In the genomic region with DNA sequence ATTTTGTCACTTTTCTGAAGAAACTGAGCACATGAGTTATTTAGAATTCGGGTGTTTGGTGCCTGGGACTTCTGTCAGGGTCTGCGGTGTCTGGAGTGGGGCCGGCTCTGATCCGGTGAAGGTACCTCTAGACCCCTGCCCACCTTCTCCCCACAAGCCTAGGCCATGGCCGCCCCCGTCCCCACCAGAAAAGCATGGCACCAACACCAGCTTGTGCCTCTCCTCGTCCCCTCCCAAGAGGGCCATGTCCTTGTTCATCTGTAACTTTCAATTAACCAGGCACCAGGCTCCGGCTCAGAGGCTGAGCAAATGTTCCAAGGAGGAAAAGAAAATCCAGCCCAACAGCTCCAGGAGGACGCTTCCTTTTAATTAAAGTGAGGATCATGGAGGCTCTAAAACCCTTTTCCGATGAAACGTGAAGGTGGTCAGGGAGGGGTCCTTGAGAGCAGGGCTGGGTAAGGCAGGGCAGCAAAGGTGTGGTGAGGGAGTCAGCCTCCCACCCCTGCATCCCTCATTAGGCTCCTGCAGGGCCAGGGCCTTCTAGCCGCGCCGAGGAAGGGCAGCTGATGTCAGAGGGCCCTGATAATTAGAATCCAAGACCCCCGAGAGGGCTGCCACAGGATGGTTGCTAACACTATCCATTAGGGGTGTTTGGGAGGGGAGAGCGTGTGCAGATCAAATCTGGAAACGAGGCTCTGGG, we compare ENCODE assay signal across 33 cellular contexts.
"Had no signal": no experiment of that assay in that cellular context is flagged by ENCODE, and none has a peak within 500 bp of the region (broad histone marks: within the 10 kb centered on the region; RNA-seq: fewer than 3 reads in every experiment).

No MANE protein-coding gene starts in this region.

- H3K27ac ChIP-seq: adrenal gland, ascending aorta, body of pancreas, brain microvascular endothelial cell, breast epithelium, cardiac muscle cell had no signal

- DNase-seq: activated effector memory CD4-positive, alpha-beta T cell treated with anti-CD3 and anti-CD28 coated beads, Interleukin-2, amount 50 U/mL, for 16 hours; activated effector memory CD4-positive, alpha-beta T cell treated with Interleukin-2 at 50 U/mL for 16 hours; activated gamma-delta T cell; activated gamma-delta T cell treated with Interleukin-2 at 50 U/mL for 16 hours; activated naive CD4-positive, alpha-beta T cell; activated naive CD4-positive, alpha-beta T cell treated with anti-CD3 and anti-CD28 coated beads for 36 hours; activated naive CD4-positive, alpha-beta T cell treated with anti-CD3 and anti-CD28 coated beads, Interleukin-2, amount 10 ng/mL, durations not matched to agents 7 days and 5 days; activated naive CD4-positive, alpha-beta T cell treated with anti-CD3 and anti-CD28 coated beads, Interleukin-2, amount 50 U/mL, for 16 hours; activated naive CD4-positive, alpha-beta T cell treated with Interleukin-2 at 50 U/mL for 16 hours; activated naive CD8-positive, alpha-beta T cell treated with anti-CD3 and anti-CD28 coated beads for 36 hours; activated naive CD8-positive, alpha-beta T cell treated with anti-CD3 and anti-CD28 coated beads, Interleukin-2, amount 10 ng/mL, durations not matched to agents 7 days and 5 days; activated naive CD8-positive, alpha-beta T cell treated with anti-CD3 and anti-CD28 coated beads, Interleukin-2, amount 50 U/mL, for 24 hours; activated T-cell treated with anti-CD3 and anti-CD28 coated beads for 4 hours; activated T-cell treated with anti-CD3 and anti-CD28 coated beads, Interleukin-2, amount 50 U/mL, for 1 hour; activated T-cell treated with anti-CD3 and anti-CD28 coated beads, Interleukin-2, amount 50 U/mL, for 24 hours; activated T-cell treated with anti-CD3 and anti-CD28 coated beads, Interleukin-2, amount 50 U/mL, for 4 hours; activated T-cell treated with anti-CD3 and anti-CD28 coated beads, Interleukin-2, amount 50 U/mL, for 48 hours; activated T-cell treated with anti-CD3 and anti-CD28 coated beads, Interleukin-2, amount 50 U/mL, for 72 hours; adrenal gland; amniotic stem cell; amygdala; anterior cingulate cortex; aorta; body of pancreas; brain microvascular endothelial cell; caudate nucleus; central memory CD4-positive, alpha-beta T cell; cerebellar nuclear complex had no signal

- H3K27me3 ChIP-seq: ascending aorta, body of pancreas had no signal

- H3K4me1 ChIP-seq: adrenal gland, ascending aorta, body of pancreas, breast epithelium had no signal

- H3K36me3 ChIP-seq: adrenal gland, ascending aorta, brain microvascular endothelial cell, breast epithelium, cardiac muscle cell had no signal

- ATAC-seq: activated naive CD4-positive, alpha-beta T cell treated with anti-CD3 and anti-CD28 coated beads, Interleukin-2, amount 50 U/mL, for 72 hours; activated naive CD8-positive, alpha-beta T cell treated with anti-CD3 and anti-CD28 coated beads, Interleukin-2, amount 50 U/mL, for 24 hours; activated T-cell treated with anti-CD3 and anti-CD28 coated beads, Interleukin-2, amount 50 U/mL, for 4 hours; activated T-cell treated with anti-CD3 and anti-CD28 coated beads, Interleukin-2, amount 50 U/mL, for 72 hours; activated T-helper 17 cell treated with anti-CD3 and anti-CD28 coated beads, Interleukin-2, amount 50 U/mL, for 72 hours; body of pancreas had no signal

- H3K4me3 ChIP-seq: adrenal gland, ascending aorta, body of pancreas, breast epithelium, cardiac muscle cell had no signal
